22 cellular contexts compared by ENCODE assay signal in genomic region chr1:227900571-227901051, GRCh38. TPM values are rescaled to one million over a fixed set of nuclear protein-coding genes. Genes with fewer than 3 reads are reported as not detected.
DNase-seq lines count a peak whose midpoint lies in the region; ATAC-seq and TF ChIP-seq lines count a peak whose summit lies in the region.
"Had no signal": no experiment of that assay in that cellular context is flagged by ENCODE, and none has a peak within 500 bp of the region (broad histone marks: within the 10 kb centered on the region; RNA-seq: fewer than 3 reads in every experiment).

No MANE protein-coding gene starts in this region.

- H3K4me3 Mint-ChIP-seq in activated T-cell treated with anti-CD3 and anti-CD28 coated beads, Interleukin-2, amount 50 U/mL, for 24 hours: no peak overlapping the region
- H3K4me3 Mint-ChIP-seq: dendritic cell treated with granulocyte-macrophage colony-stimulating factor and Interleukin-4, amounts not matched to agents 40 ng/mL and 50 ng/mL, for 4 days; stimulated activated naive CD8-positive, alpha-beta T cell treated with anti-CD3 and anti-CD28 coated beads, Interleukin-15, amount 100 ng/mL, for 72 hours had no signal

- no peak overlapping the region for H3K4me3 ChIP-seq in right lobe of liver
- no peak overlapping the region for H3K4me3 ChIP-seq in sigmoid colon
- H3K4me3 ChIP-seq: BLaER1 treated with 17β-estradiol and CSF1 and Interleukin-3, amounts not matched to agents 10 nM and 100 nM had no signal

- WGBS in right lobe of liver (ENCODE audit: insufficient coverage, low coverage, low lambda C conversion rate, missing lambda C conversion rate): 38% methylated on average over 4 of the region's 13 CpGs
- WGBS in sigmoid colon, 2 donors: 81 to 92% methylated on average over 13 of the region's 13 CpGs

- H3K9me3 ChIP-seq in right lobe of liver: no peaks in the 10 kb centered on the region
- H3K9me3 ChIP-seq in sigmoid colon: no peaks in the 10 kb centered on the region
- H3K9me3 ChIP-seq: BLaER1 treated with 17β-estradiol and CSF1 and Interleukin-3, amounts not matched to agents 10 nM and 100 nM had no signal

- H3K4me1 ChIP-seq in right lobe of liver: no peaks in the 10 kb centered on the region
- peaks cover 0 to 9% (median 7%) of the 10 kb centered on the region in 4 donors for H3K4me1 ChIP-seq in sigmoid colon

- intact Hi-C loops in right lobe of liver (cut with DNase I) (no loop called here), sigmoid colon (cut with DNase I) (no loop called here)

- H3K4me1 Mint-ChIP-seq in activated T-cell treated with anti-CD3 and anti-CD28 coated beads, Interleukin-2, amount 50 U/mL, for 24 hours (ENCODE audit: low read depth): peaks cover 4% of the 10 kb centered on the region

- TF ChIP-seq POLR2A in right lobe of liver (IDR thresholded peaks at IDR 0.05): no peak
- no peak for TF ChIP-seq POLR2A in sigmoid colon (IDR thresholded peaks at IDR 0.05)

- H3K27ac Mint-ChIP-seq in activated T-cell treated with anti-CD3 and anti-CD28 coated beads, Interleukin-2, amount 50 U/mL, for 24 hours: no peak overlapping the region
- H3K27ac Mint-ChIP-seq: dendritic cell treated with granulocyte-macrophage colony-stimulating factor and Interleukin-4, amounts not matched to agents 40 ng/mL and 50 ng/mL, for 4 days had no signal

- H3K36me3 Mint-ChIP-seq in activated T-cell treated with anti-CD3 and anti-CD28 coated beads, Interleukin-2, amount 50 U/mL, for 24 hours (ENCODE audit: low read depth): no peaks in the 10 kb centered on the region

- H3K27me3 ChIP-seq in right lobe of liver (no peaks in the 10 kb centered on the region), sigmoid colon (no peaks in the 10 kb centered on the region)
- H3K27me3 ChIP-seq: BLaER1 treated with 17β-estradiol and CSF1 and Interleukin-3, amounts not matched to agents 10 nM and 100 nM; brain microvascular endothelial cell had no signal

- TF ChIP-seq EP300 in sigmoid colon (IDR thresholded peaks at IDR 0.05): no peak

- ATAC-seq in right lobe of liver (no peak), GM21786 (IDR thresholded peaks at IDR 0.05; ENCODE audit: unreplicated experiment) (no peak)
- ATAC-seq: left colon; stimulated activated naive CD8-positive, alpha-beta T cell treated with anti-CD3 and anti-CD28 coated beads, Interleukin-15, amount 100 ng/mL, for 72 hours had no signal

- TF ChIP-seq CTCF in right lobe of liver (IDR thresholded peaks at IDR 0.05): no peak
- no peak for TF ChIP-seq CTCF in sigmoid colon (IDR thresholded peaks at IDR 0.05)

- H3K27me3 Mint-ChIP-seq in activated T-cell treated with anti-CD3 and anti-CD28 coated beads, Interleukin-2, amount 50 U/mL, for 24 hours: no peaks in the 10 kb centered on the region
- H3K27me3 Mint-ChIP-seq: dendritic cell treated with granulocyte-macrophage colony-stimulating factor and Interleukin-4, amounts not matched to agents 40 ng/mL and 50 ng/mL, for 4 days; stimulated activated naive CD8-positive, alpha-beta T cell treated with anti-CD3 and anti-CD28 coated beads, Interleukin-15, amount 100 ng/mL, for 72 hours had no signal

- peak; percentile 15 for DNase-seq in activated T-cell treated with anti-CD3 and anti-CD28 coated beads, Interleukin-2, amount 50 U/mL, for 24 hours
- DNase-seq in activated T-cell treated with anti-CD3 and anti-CD28 coated beads, Interleukin-2, amount 50 U/mL, for 48 hours: no peak
- DNase-seq in activated naive CD4-positive, alpha-beta T cell treated with anti-CD3 and anti-CD28 coated beads, Interleukin-2, amount 50 U/mL, for 16 hours: peak; percentile 1
- peak in 2 of 3 donors; percentile 12 to 36 for DNase-seq in right lobe of liver
- DNase-seq in sigmoid colon: peak; percentile 48
- DNase-seq in cerebellar cortex (ENCODE audit: low spot score): no peak
- DNase-seq in stimulated activated CD4-positive, alpha-beta T cell treated with anti-CD3 and anti-CD28 coated beads, Interleukin-2, amount 100 ng/mL, for 48 hours: no peak
- DNase-seq: activated T-cell treated with anti-CD3 and anti-CD28 coated beads for 4 hours, brain microvascular endothelial cell, foreskin melanocyte, Karpas-422, NCI-H1092 treated with DMSO at 0.1 percent for 48 hours, NCI-H2081 treated with DMSO at 0.1 percent for 48 hours, nucleus accumbens, RPMI8226 had no signal

- H3K27ac ChIP-seq in right lobe of liver (no peak overlapping the region), sigmoid colon (no peak overlapping the region)
- H3K27ac ChIP-seq: BLaER1 treated with 17β-estradiol and CSF1 and Interleukin-3, amounts not matched to agents 10 nM and 100 nM; brain microvascular endothelial cell; epithelial cell of prostate had no signal

- H3K36me3 ChIP-seq in right lobe of liver (no peaks in the 10 kb centered on the region), sigmoid colon (no peaks in the 10 kb centered on the region)
- H3K36me3 ChIP-seq: BLaER1 treated with 17β-estradiol and CSF1 and Interleukin-3, amounts not matched to agents 10 nM and 100 nM; brain microvascular endothelial cell had no signal

- no peaks in the 10 kb centered on the region for H3K9me3 Mint-ChIP-seq in activated T-cell treated with anti-CD3 and anti-CD28 coated beads, Interleukin-2, amount 50 U/mL, for 24 hours
- H3K9me3 Mint-ChIP-seq: dendritic cell treated with granulocyte-macrophage colony-stimulating factor and Interleukin-4, amounts not matched to agents 40 ng/mL and 50 ng/mL, for 4 days; stimulated activated naive CD8-positive, alpha-beta T cell treated with anti-CD3 and anti-CD28 coated beads, Interleukin-15, amount 100 ng/mL, for 72 hours had no signal

RNA-seq across cellular contexts. Expression of gene WNT9A, which starts 47.1 kb away (rescaled TPM):
- total RNA-seq in right lobe of liver (under 1 TPM in 5 of 6 experiments, not detected in 1; 0.09 to 0.19 (median 0.10) TPM), sigmoid colon (10 to 100 TPM in 1 of 4 donors, 1 to 10 TPM in 3; 6.4 to 25.5 (median 8.7) TPM)
- polyA plus RNA-seq in sigmoid colon: 1 to 10 TPM in 1 of 3 donors, under 1 TPM in 2; 0.23 to 2.8 (median 0.60) TPM
- total RNA-seq: A673 had no signal

Comparison
In these comparisons a context has a peak if more than half of its experiments do, and no peak if none do; other contexts are left out.
1. DNase-seq: peak in activated T-cell treated with anti-CD3 and anti-CD28 coated beads, Interleukin-2, amount 50 U/mL, for 24 hours (single experiment), activated naive CD4-positive, alpha-beta T cell treated with anti-CD3 and anti-CD28 coated beads, Interleukin-2, amount 50 U/mL, for 16 hours (single experiment), right lobe of liver (2 of 3) and sigmoid colon (single experiment); none in activated T-cell treated with anti-CD3 and anti-CD28 coated beads, Interleukin-2, amount 50 U/mL, for 48 hours (0 of 2), cerebellar cortex (single experiment) and stimulated activated CD4-positive, alpha-beta T cell treated with anti-CD3 and anti-CD28 coated beads, Interleukin-2, amount 100 ng/mL, for 48 hours (0 of 2).
2. RNA of gene WNT9A, which starts 47.1 kb away (total RNA-seq): 6.4 to 25.5 TPM in sigmoid colon; 0.09 to 0.19 TPM in right lobe of liver; every median in the first group is over 4 times any median in the second.